In the genomic region with DNA sequence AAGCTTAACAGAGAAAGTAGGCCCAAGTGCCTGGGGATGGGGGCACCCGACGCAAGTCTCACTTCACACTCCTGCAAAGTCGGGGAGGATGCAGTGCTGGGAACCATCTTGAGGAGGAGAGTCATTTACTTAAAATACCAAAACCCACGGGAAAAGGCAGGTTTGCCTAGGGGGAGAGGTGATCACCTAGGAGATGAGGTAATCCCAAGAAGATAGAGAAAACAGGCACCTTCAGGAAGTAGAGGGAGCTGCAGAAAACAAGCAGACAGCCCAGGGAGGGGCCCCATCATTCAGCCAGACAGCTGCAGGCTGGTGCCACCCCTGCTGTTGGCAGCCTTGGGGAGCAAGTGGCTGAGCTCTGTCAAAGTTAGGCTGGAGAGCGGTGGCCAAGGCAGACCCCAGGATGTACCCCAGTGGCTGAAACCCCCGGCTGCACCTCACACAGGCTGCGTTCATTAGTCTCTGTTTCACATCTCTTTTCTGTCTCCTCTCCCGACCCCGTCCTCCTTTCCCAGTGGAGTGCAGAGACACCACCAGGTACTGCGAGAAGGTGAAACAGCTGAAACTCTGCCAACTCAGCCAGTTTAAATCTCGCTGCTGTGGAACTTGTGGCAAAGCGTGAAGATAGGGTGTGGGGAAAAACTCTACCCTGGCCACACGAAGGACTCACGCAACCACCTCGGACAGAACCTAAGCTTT, we compare ENCODE assay signal across 21 cellular contexts.
"Had no signal": no experiment of that assay in that cellular context is flagged by ENCODE, and none has a peak within 500 bp of the region (broad histone marks: within the 10 kb centered on the region; RNA-seq: fewer than 3 reads in every experiment).

No MANE protein-coding gene starts in this region.

- H3K36me3 Mint-ChIP-seq: activated naive CD8-positive, alpha-beta T cell treated with anti-CD3 and anti-CD28 coated beads, Interleukin-2, amount 10 ng/mL, durations not matched to agents 7 days and 5 days; immature natural killer cell; memory B cell; stimulated activated effector memory CD8-positive, alpha-beta T cell treated with anti-CD3 and anti-CD28 coated beads, Interleukin-12 subunit alpha, Interleukin-12 subunit beta, amount 100 ng/mL, for 72 hours had no signal

- H3K4me1 Mint-ChIP-seq: activated B cell treated with CpG ODN at 0.5 μM for 24 hours; activated naive CD8-positive, alpha-beta T cell treated with anti-CD3 and anti-CD28 coated beads, Interleukin-2, amount 10 ng/mL, durations not matched to agents 7 days and 5 days; activated T-helper 17 cell treated with anti-CD3 and anti-CD28 coated beads, Interleukin-2, amount 50 U/mL, for 72 hours; immature natural killer cell; naive thymus-derived CD8-positive, alpha-beta T cell; stimulated activated effector memory CD8-positive, alpha-beta T cell treated with anti-CD3 and anti-CD28 coated beads, Interleukin-12 subunit alpha, Interleukin-12 subunit beta, amount 100 ng/mL, for 72 hours had no signal

- DNase-seq: activated B cell treated with CpG ODN at 0.5 μM for 24 hours; activated CD4-positive, alpha-beta T cell treated with anti-CD3 and anti-CD28 coated beads for 4 hours; activated CD8-positive, alpha-beta T cell treated with anti-CD3 and anti-CD28 coated beads for 36 hours; activated naive CD4-positive, alpha-beta T cell treated with Interleukin-2 at 50 U/mL for 16 hours; activated naive CD8-positive, alpha-beta T cell treated with anti-CD3 and anti-CD28 coated beads, Interleukin-2, amount 10 ng/mL, durations not matched to agents 7 days and 5 days; activated T-cell treated with anti-CD3 and anti-CD28 coated beads, Interleukin-2, amount 50 U/mL, for 1 hour; amygdala; erythroblast; gastrocnemius medialis; heart left ventricle; immature natural killer cell; naive thymus-derived CD8-positive, alpha-beta T cell; pancreas; stimulated activated CD4-positive, alpha-beta T cell treated with anti-CD3 and anti-CD28 coated beads, Interleukin-4, amount 100 ng/mL, for 24 hours; stomach had no signal

- H3K27ac Mint-ChIP-seq: activated B cell treated with CpG ODN at 0.5 μM for 24 hours; activated CD8-positive, alpha-beta T cell treated with anti-CD3 and anti-CD28 coated beads for 36 hours; activated T-helper 17 cell treated with anti-CD3 and anti-CD28 coated beads, Interleukin-2, amount 50 U/mL, for 72 hours; immature natural killer cell; memory B cell; stimulated activated effector memory CD8-positive, alpha-beta T cell treated with anti-CD3 and anti-CD28 coated beads, Interleukin-12 subunit alpha, Interleukin-12 subunit beta, amount 100 ng/mL, for 72 hours had no signal

- H3K4me3 Mint-ChIP-seq: activated B cell treated with CpG ODN at 0.5 μM for 24 hours; activated CD8-positive, alpha-beta T cell treated with anti-CD3 and anti-CD28 coated beads for 36 hours; activated naive CD8-positive, alpha-beta T cell treated with anti-CD3 and anti-CD28 coated beads, Interleukin-2, amount 10 ng/mL, durations not matched to agents 7 days and 5 days; activated T-helper 17 cell treated with anti-CD3 and anti-CD28 coated beads, Interleukin-2, amount 50 U/mL, for 72 hours; immature natural killer cell; memory B cell; stimulated activated effector memory CD8-positive, alpha-beta T cell treated with anti-CD3 and anti-CD28 coated beads, Interleukin-12 subunit alpha, Interleukin-12 subunit beta, amount 100 ng/mL, for 72 hours; type B pancreatic cell had no signal

- H3K36me3 ChIP-seq: cardiac muscle cell, gastrocnemius medialis, heart left ventricle, pancreas had no signal

- H3K4me3 ChIP-seq: cardiac muscle cell, gastrocnemius medialis, heart left ventricle, pancreas, smooth muscle cell, stomach had no signal

- H3K27ac ChIP-seq: cardiac muscle cell, gastrocnemius medialis, heart left ventricle, pancreas, stomach had no signal

- H3K4me1 ChIP-seq: gastrocnemius medialis, heart left ventricle, pancreas had no signal

- ATAC-seq: activated CD8-positive, alpha-beta T cell treated with anti-CD3 and anti-CD28 coated beads for 36 hours; activated T-helper 17 cell treated with anti-CD3 and anti-CD28 coated beads, Interleukin-2, amount 50 U/mL, for 72 hours; gastrocnemius medialis; naive thymus-derived CD8-positive, alpha-beta T cell; pancreas; stimulated activated effector memory CD8-positive, alpha-beta T cell treated with anti-CD3 and anti-CD28 coated beads, Interleukin-12 subunit alpha, Interleukin-12 subunit beta, amount 100 ng/mL, for 72 hours had no signal

- H3K9me3 ChIP-seq: gastrocnemius medialis, pancreas, stomach had no signal

- H3K27me3 ChIP-seq: cardiac muscle cell, gastrocnemius medialis, heart left ventricle, pancreas, stomach had no signal

- H3K9me3 Mint-ChIP-seq: activated naive CD8-positive, alpha-beta T cell treated with anti-CD3 and anti-CD28 coated beads, Interleukin-2, amount 10 ng/mL, durations not matched to agents 7 days and 5 days; activated T-helper 17 cell treated with anti-CD3 and anti-CD28 coated beads, Interleukin-2, amount 50 U/mL, for 72 hours; immature natural killer cell; memory B cell; stimulated activated effector memory CD8-positive, alpha-beta T cell treated with anti-CD3 and anti-CD28 coated beads, Interleukin-12 subunit alpha, Interleukin-12 subunit beta, amount 100 ng/mL, for 72 hours had no signal
